Comparison of ENCODE assay signal across 10 cellular contexts in genomic region chr3:16496408-16497222, GRCh38. TPM values are rescaled to one million over a fixed set of nuclear protein-coding genes. Genes with fewer than 3 reads are reported as not detected.
DNase-seq lines count a peak whose midpoint lies in the region; ATAC-seq and TF ChIP-seq lines count a peak whose summit lies in the region.
"Had no signal": no experiment of that assay in that cellular context is flagged by ENCODE, and none has a peak within 500 bp of the region (broad histone marks: within the 10 kb centered on the region; RNA-seq: fewer than 3 reads in every experiment).

No MANE protein-coding gene starts in this region.

- no peaks in the 10 kb centered on the region for H3K36me3 Mint-ChIP-seq in progenitor cell of endocrine pancreas (ENCODE audit: insufficient read depth)

- no peaks in the 10 kb centered on the region for H3K9me3 Mint-ChIP-seq in progenitor cell of endocrine pancreas (ENCODE audit: low read depth)

- H3K4me3 ChIP-seq in upper lobe of left lung: no peak overlapping the region
- H3K4me3 ChIP-seq: lung had no signal

- no peak overlapping the region for H3K27ac ChIP-seq in upper lobe of left lung

- DNase-seq in head of caudate nucleus (no peak), upper lobe of left lung (no peak), progenitor cell of endocrine pancreas (ENCODE audit: low spot score, unreplicated experiment) (no peak)
- no peak for DNase-seq in stimulated activated CD4-positive, alpha-beta T cell treated with anti-CD3 and anti-CD28 coated beads, Interleukin-4, amount 100 ng/mL, for 1 hour
- DNase-seq: NCI-H1105 treated with DMSO at 0.1 percent for 48 hours had no signal

- intact Hi-C loops in head of caudate nucleus (cut with DNase I): no loop called here

- peaks cover 40% of the 10 kb centered on the region for H3K27me3 Mint-ChIP-seq in progenitor cell of endocrine pancreas

- H3K4me1 Mint-ChIP-seq in progenitor cell of endocrine pancreas (ENCODE audit: low read depth): no peaks in the 10 kb centered on the region

- peaks cover 0 to 16% (median 6%) of the 10 kb centered on the region in 4 donors for H3K36me3 ChIP-seq in upper lobe of left lung

- 89 to 91% methylated on average over 10 of the region's 10 CpGs for WGBS in upper lobe of left lung, 2 donors

- no peaks in the 10 kb centered on the region for H3K27me3 ChIP-seq in upper lobe of left lung

- TF ChIP-seq POLR2A in upper lobe of left lung (IDR thresholded peaks at IDR 0.05): no peak

- ATAC-seq in GM18502 (IDR thresholded peaks at IDR 0.05; ENCODE audit: poor library complexity, unreplicated experiment): peak; percentile 76
- peak; percentile 71 for ATAC-seq in GM21381 (IDR thresholded peaks at IDR 0.05; ENCODE audit: unreplicated experiment)
- ATAC-seq in HG03442 (IDR thresholded peaks at IDR 0.05; ENCODE audit: unreplicated experiment): peak; percentile 77
- ATAC-seq in esophagus mucosa: peak; percentile 33
- no peak for ATAC-seq in upper lobe of left lung (ENCODE audit: low FRiP score in 2 of 2)

- H3K9me3 ChIP-seq in upper lobe of left lung: no peaks in the 10 kb centered on the region

- no peak overlapping the region for H3K4me3 Mint-ChIP-seq in progenitor cell of endocrine pancreas (ENCODE audit: low read depth)

- peaks cover 10 to 32% (median 19%) of the 10 kb centered on the region in 4 donors for H3K4me1 ChIP-seq in upper lobe of left lung

- TF ChIP-seq CTCF in upper lobe of left lung (IDR thresholded peaks at IDR 0.05): no peak
- no peak for TF ChIP-seq CTCF in progenitor cell of endocrine pancreas (IDR thresholded peaks at IDR 0.05; ENCODE audit: unreplicated experiment)

- no peak for TF ChIP-seq EP300 in upper lobe of left lung (IDR thresholded peaks at IDR 0.05)

- no peak overlapping the region for H3K27ac Mint-ChIP-seq in progenitor cell of endocrine pancreas

RNA-seq across cellular contexts. Expression of gene RFTN1, which starts 16.9 kb away (rescaled TPM):
- total RNA-seq in esophagus mucosa (3.1 TPM), upper lobe of left lung (100 to 1,000 TPM in 2 of 6 donors, 10 to 100 TPM in 4; 62.1 to 121 (median 76.1) TPM), progenitor cell of endocrine pancreas (0.73 and 0.96 TPM in 2 replicates)

Comparison
In these comparisons a context has a peak if more than half of its experiments do, and no peak if none do; other contexts are left out.
1. ATAC-seq: peak in GM18502 (single experiment), GM21381 (single experiment), HG03442 (single experiment) and esophagus mucosa (single experiment); none in upper lobe of left lung (0 of 2).
2. RNA of gene RFTN1, which starts 16.9 kb away (total RNA-seq): 62.1 to 121 TPM in upper lobe of left lung; 3.1 TPM in esophagus mucosa (single experiment) and 0.73 to 0.96 TPM in progenitor cell of endocrine pancreas; every median in the first group is over 10 times any median in the second.